ENCODE assay signal across 13 cellular contexts in genomic region chr2:161796192-161796591, GRCh38.
A peak's percentile ranks its signal among the peaks of the same experiment; 100 is the strongest.
DNase-seq lines count a peak whose midpoint lies in the region; ATAC-seq and TF ChIP-seq lines count a peak whose summit lies in the region.
"Had no signal": no experiment of that assay in that cellular context is flagged by ENCODE, and none has a peak within 500 bp of the region (broad histone marks: within the 10 kb centered on the region; RNA-seq: fewer than 3 reads in every experiment).

No MANE protein-coding gene starts in this region.

- no peaks in the 10 kb centered on the region for H3K4me1 Mint-ChIP-seq in nephron progenitor cell
- no peaks in the 10 kb centered on the region for H3K4me1 Mint-ChIP-seq in activated T-helper 17 cell treated with anti-CD3 and anti-CD28 coated beads, Interleukin-2, amount 50 U/mL, for 72 hours
- H3K4me1 Mint-ChIP-seq: central memory CD8-positive, alpha-beta T cell had no signal

- H3K4me1 ChIP-seq in left ventricle myocardium inferior: no peaks in the 10 kb centered on the region
- no peaks in the 10 kb centered on the region for H3K4me1 ChIP-seq in thyroid gland
- H3K4me1 ChIP-seq: pancreas had no signal

- no peak for TF ChIP-seq CTCF in left ventricle myocardium inferior (IDR thresholded peaks at IDR 0.05; ENCODE audit: borderline replicate concordance)
- TF ChIP-seq CTCF in fibroblast of villous mesenchyme (IDR thresholded peaks at IDR 0.05; ENCODE audit: insufficient read depth, low read depth, low read length): no peak
- TF ChIP-seq CTCF in thyroid gland (IDR thresholded peaks at IDR 0.05): no peak
- no peak for TF ChIP-seq CTCF in nephron progenitor cell (IDR thresholded peaks at IDR 0.05)

- ATAC-seq in Right ventricle myocardium superior (ENCODE audit: poor library complexity): no peak
- no peak for ATAC-seq in activated T-helper 17 cell treated with anti-CD3 and anti-CD28 coated beads, Interleukin-2, amount 50 U/mL, for 72 hours (replicated peaks)
- ATAC-seq in HG03342 (IDR thresholded peaks at IDR 0.05; ENCODE audit: unreplicated experiment): no peak
- ATAC-seq: pancreas had no signal

- DNase-seq in Right ventricle myocardium superior (peak; percentile 39), left ventricle myocardium inferior (no peak), OCI-M1 (lab: John Stamatoyannopoulos, UW) (peak; percentile 37), fibroblast of villous mesenchyme (ENCODE audit: low read depth) (peak; percentile 22), thyroid gland (peak; percentile 54 to 82), nephron progenitor cell (no peak)
- DNase-seq: NCI-H187; stimulated activated CD4-positive, alpha-beta T cell treated with anti-CD3 and anti-CD28 coated beads, Interleukin-4, amount 100 ng/mL, for 24 hours had no signal

- H3K4me3 ChIP-seq in left ventricle myocardium inferior (no peak overlapping the region), fibroblast of villous mesenchyme (ENCODE audit: low read depth, low read length) (no peak overlapping the region), thyroid gland (replicated peaks in 1 of 3) (no peak overlapping the region)
- H3K4me3 ChIP-seq: pancreas had no signal

- H3K9me3 Mint-ChIP-seq in nephron progenitor cell: no peaks in the 10 kb centered on the region
- no peaks in the 10 kb centered on the region for H3K9me3 Mint-ChIP-seq in activated T-helper 17 cell treated with anti-CD3 and anti-CD28 coated beads, Interleukin-2, amount 50 U/mL, for 72 hours
- H3K9me3 Mint-ChIP-seq: activated T-helper 1 cell treated with anti-CD3 and anti-CD28 coated beads, Interleukin-12 subunit alpha, Interleukin-12 subunit beta, Interleukin-2, Interleukin-4 antibody, amounts not matched to agents 30 ng/mL and 10 ng/mL and 1 ng/mL, durations not matched to agents 14 hours and 24 hours and 36 hours had no signal

- H3K4me3 Mint-ChIP-seq in nephron progenitor cell: no peak overlapping the region
- no peak overlapping the region for H3K4me3 Mint-ChIP-seq in activated T-helper 17 cell treated with anti-CD3 and anti-CD28 coated beads, Interleukin-2, amount 50 U/mL, for 72 hours
- H3K4me3 Mint-ChIP-seq: activated T-helper 1 cell treated with anti-CD3 and anti-CD28 coated beads, Interleukin-12 subunit alpha, Interleukin-12 subunit beta, Interleukin-2, Interleukin-4 antibody, amounts not matched to agents 30 ng/mL and 10 ng/mL and 1 ng/mL, durations not matched to agents 14 hours and 24 hours and 36 hours; central memory CD8-positive, alpha-beta T cell had no signal

- no peaks in the 10 kb centered on the region for H3K9me3 ChIP-seq in left ventricle myocardium inferior (replicated peaks)
- H3K9me3 ChIP-seq in thyroid gland: no peaks in the 10 kb centered on the region
- H3K9me3 ChIP-seq: pancreas had no signal

- no peaks in the 10 kb centered on the region for H3K36me3 ChIP-seq in left ventricle myocardium inferior
- H3K36me3 ChIP-seq in thyroid gland: no peaks in the 10 kb centered on the region
- H3K36me3 ChIP-seq: pancreas had no signal

- no peaks in the 10 kb centered on the region for H3K27me3 Mint-ChIP-seq in nephron progenitor cell (ENCODE audit: low read depth, poor library complexity)
- no peaks in the 10 kb centered on the region for H3K27me3 Mint-ChIP-seq in activated T-helper 17 cell treated with anti-CD3 and anti-CD28 coated beads, Interleukin-2, amount 50 U/mL, for 72 hours

- H3K27ac ChIP-seq in left ventricle myocardium inferior (replicated peaks) (no peak overlapping the region), thyroid gland (no peak overlapping the region)
- H3K27ac ChIP-seq: pancreas had no signal

- TF ChIP-seq POLR2A in thyroid gland (IDR thresholded peaks at IDR 0.05): no peak

- 40 to 46% methylated on average over 4 of the region's 4 CpGs for WGBS in thyroid gland, 2 donors

- no peaks in the 10 kb centered on the region for H3K27me3 ChIP-seq in left ventricle myocardium inferior (ENCODE audit: low read depth)
- no peaks in the 10 kb centered on the region for H3K27me3 ChIP-seq in thyroid gland
- H3K27me3 ChIP-seq: pancreas had no signal

- intact Hi-C loops in Right ventricle myocardium superior (cut with DNase I) (no loop called here), left ventricle myocardium inferior (cut with micrococcal nuclease) (no loop called here), thyroid gland (cut with DNase I) (no loop called here)

- H3K36me3 Mint-ChIP-seq in nephron progenitor cell (ENCODE audit: low read depth): no peaks in the 10 kb centered on the region
- H3K36me3 Mint-ChIP-seq in activated T-helper 17 cell treated with anti-CD3 and anti-CD28 coated beads, Interleukin-2, amount 50 U/mL, for 72 hours (ENCODE audit: low read depth): no peaks in the 10 kb centered on the region

- no peak overlapping the region for H3K27ac Mint-ChIP-seq in nephron progenitor cell
- H3K27ac Mint-ChIP-seq in activated T-helper 17 cell treated with anti-CD3 and anti-CD28 coated beads, Interleukin-2, amount 50 U/mL, for 72 hours: no peak overlapping the region
- H3K27ac Mint-ChIP-seq: activated T-helper 1 cell treated with anti-CD3 and anti-CD28 coated beads, Interleukin-12 subunit alpha, Interleukin-12 subunit beta, Interleukin-2, Interleukin-4 antibody, amounts not matched to agents 30 ng/mL and 10 ng/mL and 1 ng/mL, durations not matched to agents 14 hours and 24 hours and 36 hours had no signal

Comparison
In these comparisons a context has a peak if more than half of its experiments do, and no peak if none do; other contexts are left out.
1. DNase-seq: peak in Right ventricle myocardium superior (single experiment), OCI-M1 (single experiment), fibroblast of villous mesenchyme (single experiment) and thyroid gland (2 of 2); none in left ventricle myocardium inferior (single experiment) and nephron progenitor cell (single experiment).